In the genomic region with DNA sequence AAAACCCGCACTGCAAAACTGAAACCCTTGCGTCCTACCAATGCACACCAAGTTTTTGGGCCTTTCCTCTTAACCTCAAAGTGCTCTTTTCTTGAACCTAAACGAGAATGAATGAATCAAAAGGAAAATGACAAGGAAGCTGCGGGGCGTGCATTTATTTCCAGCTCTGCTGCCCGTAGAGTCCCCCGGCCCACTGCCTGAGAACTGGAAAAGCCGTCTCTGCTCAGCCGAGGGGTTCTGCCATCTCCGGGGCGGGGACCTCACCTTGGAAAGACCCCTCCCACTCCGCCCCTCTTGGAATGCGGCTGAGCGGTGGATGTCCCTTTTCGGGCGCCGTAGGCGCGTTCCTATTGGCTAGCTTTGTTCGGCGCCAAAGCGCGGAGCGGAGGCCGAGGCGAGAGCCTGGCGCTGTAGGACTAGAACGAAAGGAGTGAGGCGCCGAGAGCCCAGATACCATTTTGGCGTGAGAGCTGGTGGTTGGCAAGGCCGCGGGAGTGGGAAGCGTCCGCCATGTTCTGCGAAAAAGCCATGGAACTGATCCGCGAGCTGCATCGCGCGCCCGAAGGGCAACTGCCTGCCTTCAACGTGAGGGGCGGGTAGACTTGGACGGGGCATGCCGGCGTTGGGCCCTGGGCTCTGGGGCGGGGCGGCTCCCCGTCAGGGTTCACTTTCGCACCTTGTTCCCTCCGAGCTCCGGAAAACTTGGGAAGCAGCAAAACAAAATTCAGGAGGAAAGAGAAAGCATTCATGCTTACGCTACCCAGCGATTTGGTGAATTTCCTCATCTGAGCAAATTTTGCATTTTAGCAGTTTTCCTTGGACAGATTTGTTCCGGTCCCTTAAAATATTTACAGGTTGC, we compare ENCODE assay signal across 8 cellular contexts. TPM values are rescaled to one million over a fixed set of nuclear protein-coding genes. Genes with fewer than 3 reads are reported as not detected.
A peak's percentile ranks its signal among the peaks of the same experiment; 100 is the strongest.
DNase-seq lines count a peak whose midpoint lies in the region; ATAC-seq and TF ChIP-seq lines count a peak whose summit lies in the region.

A gene (plus strand): TSS at position 363 of the 859 bp plus-strand sequence. CDS start 148 bp downstream, at position 511.

- H3K36me3 Mint-ChIP-seq in CD4-positive, alpha-beta memory T cell: peaks cover 0 to 7% of the 10 kb centered on the region in 2 donors

- POLR2A ChIA-PET in CD4-positive, alpha-beta memory T cell (lab: Charles Lee; ENCODE audit: partially characterized antibody): interaction anchor here (0.6 to 3.2 kb wide), 4 partner anchors 8 to 317 kb away, joined by 3 to 16 read pairs (median 6); a partner anchor contains a TSS

- no peaks in the 10 kb centered on the region for H3K36me3 ChIP-seq in CD4-positive, alpha-beta memory T cell (ENCODE audit: insufficient read depth, low read length)
- H3K36me3 ChIP-seq in ectodermal cell (ENCODE audit: control insufficient read depth, insufficient read depth, low read length): no peaks in the 10 kb centered on the region
- no peaks in the 10 kb centered on the region for H3K36me3 ChIP-seq in lower lobe of right lung

- intact Hi-C loops in CD4-positive, alpha-beta memory T cell (cut with micrococcal nuclease): loop anchor here (1.0 to 5.0 kb wide), 2 partner anchors 17 to 215 kb away; a partner anchor contains a TSS
- intact Hi-C loops in lower lobe of right lung (cut with DNase I): no loop called here

- peak; percentile 62 to 76 (median 71) for DNase-seq in CD4-positive, alpha-beta memory T cell
- peak; percentile 99 for DNase-seq in NCI-H748 (lab: John Stamatoyannopoulos, UW; ENCODE audit: unreplicated experiment)
- DNase-seq in activated CD4-positive, alpha-beta T cell treated with anti-CD3 and anti-CD28 coated beads, Interleukin-2, amount 50 U/mL, for 4 hours: peak; percentile 58 to 62
- peak; percentile 85 for DNase-seq in lower lobe of right lung
- peak; percentile 79 to 87 for DNase-seq in stimulated activated CD4-positive, alpha-beta T cell treated with anti-CD3 and anti-CD28 coated beads, Interleukin-4, amount 100 ng/mL, for 48 hours (ENCODE audit: low read depth in 2 of 2)

- H3K4me1 Mint-ChIP-seq in CD4-positive, alpha-beta memory T cell: peaks cover 3 to 21% (median 10%) of the 10 kb centered on the region in 4 donors

- CTCF ChIA-PET in CD4-positive, alpha-beta memory T cell (lab: Charles Lee; ENCODE audit: partially characterized antibody): interaction anchor here (1.0 to 5.6 kb wide), 4 partner anchors 10 to 1966 kb away, joined by 3 to 32 read pairs (median 3); no protein-coding TSS in a partner anchor

- H3K4me1 ChIP-seq in CD4-positive, alpha-beta memory T cell (ENCODE audit: insufficient read depth, low read length): peaks cover 11% of the 10 kb centered on the region
- peaks cover 10% of the 10 kb centered on the region for H3K4me1 ChIP-seq in ectodermal cell (ENCODE audit: control insufficient read depth, insufficient read depth, low read length)
- peaks cover 13% of the 10 kb centered on the region for H3K4me1 ChIP-seq in lower lobe of right lung

- H3K27ac Mint-ChIP-seq in CD4-positive, alpha-beta memory T cell: peak within 1 kb of the TSS; percentile 70 to 89 (median 88)

- 4 to 5% methylated on average over 56 of the region's 56 CpGs for WGBS in ectodermal cell, 2 experiments

- peak; percentile 89 for ATAC-seq in GM19438 (IDR thresholded peaks at IDR 0.05; ENCODE audit: low read depth, unreplicated experiment)
- ATAC-seq in HG03565 (IDR thresholded peaks at IDR 0.05; ENCODE audit: unreplicated experiment): peak; percentile 86
- ATAC-seq in lower lobe of right lung: peak; percentile 96 to 98

- H3K27me3 Mint-ChIP-seq in CD4-positive, alpha-beta memory T cell: no peaks in the 10 kb centered on the region

- no peaks in the 10 kb centered on the region for H3K9me3 ChIP-seq in CD4-positive, alpha-beta memory T cell (ENCODE audit: control insufficient read depth in 1 of 2, low read length in 2 of 2)
- H3K9me3 ChIP-seq in ectodermal cell (ENCODE audit: control insufficient read depth, low read length): no peaks in the 10 kb centered on the region
- H3K9me3 ChIP-seq in lower lobe of right lung: peaks cover 8% of the 10 kb centered on the region

- no peaks in the 10 kb centered on the region for H3K27me3 ChIP-seq in CD4-positive, alpha-beta memory T cell (ENCODE audit: insufficient read depth, low read length)
- H3K27me3 ChIP-seq in ectodermal cell (ENCODE audit: control insufficient read depth, insufficient read depth, low read length, poor library complexity, severe bottlenecking) (no peaks in the 10 kb centered on the region), lower lobe of right lung (ENCODE audit: low read depth) (no peaks in the 10 kb centered on the region)

- H3K9me3 Mint-ChIP-seq in CD4-positive, alpha-beta memory T cell: peaks cover under 1 to 21% (median 14%) of the 10 kb centered on the region in 8 donors

- peak within 1 kb of the TSS; percentile 46 to 81 for H3K4me3 ChIP-seq in CD4-positive, alpha-beta memory T cell (ENCODE audit: low read length in 2 of 2)
- H3K4me3 ChIP-seq in ectodermal cell (ENCODE audit: insufficient read depth, low read depth, low read length) (peak within 1 kb of the TSS; percentile 83), lower lobe of right lung (peak within 1 kb of the TSS; percentile 78)

- peak within 1 kb of the TSS; percentile 90 to 97 (median 92) for H3K4me3 Mint-ChIP-seq in CD4-positive, alpha-beta memory T cell

- TF ChIP-seq CTCF in lower lobe of right lung (IDR thresholded peaks at IDR 0.05): no peak

- peak within 1 kb of the TSS; percentile 52 for H3K27ac ChIP-seq in CD4-positive, alpha-beta memory T cell (ENCODE audit: low read depth, low read length)
- H3K27ac ChIP-seq in ectodermal cell (ENCODE audit: insufficient read depth, low read depth, low read length, poor library complexity, severe bottlenecking): peak within 1 kb of the TSS; percentile 76
- H3K27ac ChIP-seq in lower lobe of right lung: peak within 1 kb of the TSS; percentile 4

RNA-seq across cellular contexts. Expression of the gene that starts here (rescaled TPM):
- 1 to 10 TPM in 1 of 2 experiments, under 1 TPM in 1; 0.75 to 1.3 TPM for total RNA-seq in CD4-positive, alpha-beta memory T cell
- polyA plus RNA-seq in CD4-positive, alpha-beta memory T cell: under 1 TPM; 0.62 to 0.99 TPM
- polyA plus RNA-seq in ectodermal cell (2013, experiment 1 of 4): 57.6 TPM
- polyA plus RNA-seq in ectodermal cell (2013, experiment 2 of 4): 53.0 TPM
- polyA plus RNA-seq in ectodermal cell (2013, experiment 3 of 4): 30.9 TPM
- 29.9 TPM for polyA plus RNA-seq in ectodermal cell (2013, experiment 4 of 4)
- 0.92 TPM for total RNA-seq in lower lobe of right lung

Comparison
In these comparisons a context has a peak if more than half of its experiments do, and no peak if none do; other contexts are left out.
1. Peak in every context shown above with its lines: DNase-seq, ATAC-seq, H3K4me3 ChIP-seq and H3K27ac ChIP-seq.
2. Peak in DNase-seq, ATAC-seq, H3K4me3 ChIP-seq and H3K27ac ChIP-seq in lower lobe of right lung; RNA of the gene not detected or under 1 TPM.
3. H3K27ac ChIP-seq: peak in every context shown above with its lines; median percentile 76 in ectodermal cell; 52 in CD4-positive, alpha-beta memory T cell; 4 in lower lobe of right lung.